In the genomic region with DNA sequence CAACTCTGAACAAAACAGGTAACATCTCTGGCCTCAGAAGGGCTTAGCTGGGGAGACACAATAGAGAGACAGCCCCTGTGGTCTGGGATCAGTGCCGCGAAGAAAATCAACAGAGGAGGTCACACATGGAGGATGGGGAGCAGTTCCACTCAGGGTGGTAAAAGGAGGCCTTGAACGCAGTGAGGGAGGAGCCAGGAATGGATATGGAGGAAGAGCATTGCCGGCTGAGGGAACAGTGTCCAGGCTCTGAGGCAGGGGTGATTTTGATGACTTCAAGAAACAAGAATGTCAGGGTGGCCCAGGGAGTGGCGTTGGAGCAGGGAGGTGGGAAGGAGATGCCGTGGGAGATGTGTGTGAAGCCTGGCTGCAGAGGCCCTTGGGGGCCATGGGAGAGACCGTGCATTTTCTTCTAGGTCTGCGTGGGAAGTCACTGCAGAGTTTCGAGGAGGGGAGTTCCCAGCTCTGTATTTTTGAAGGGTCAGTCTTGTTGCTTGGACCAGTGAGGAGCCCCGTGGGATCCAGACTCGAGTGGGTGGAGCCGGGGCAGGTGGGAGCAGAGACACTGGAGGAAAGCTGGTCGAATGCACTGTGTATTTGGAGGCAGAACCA, we compare ENCODE assay signal across 14 cellular contexts. TPM values are rescaled to one million over a fixed set of nuclear protein-coding genes. Genes with fewer than 3 reads are reported as not detected.
DNase-seq lines count a peak whose midpoint lies in the region; ATAC-seq and TF ChIP-seq lines count a peak whose summit lies in the region.
"Had no signal": no experiment of that assay in that cellular context is flagged by ENCODE, and none has a peak within 500 bp of the region (broad histone marks: within the 10 kb centered on the region; RNA-seq: fewer than 3 reads in every experiment).

No MANE protein-coding gene starts in this region.

- peak overlapping the region in 1 of 2 donors; percentile 21 for H3K4me3 Mint-ChIP-seq in activated T-cell treated with anti-CD3 and anti-CD28 coated beads, Interleukin-2, amount 50 U/mL, for 72 hours
- peak overlapping the region; percentile 14 for H3K4me3 Mint-ChIP-seq in activated naive CD8-positive, alpha-beta T cell treated with anti-CD3 and anti-CD28 coated beads, Interleukin-2, amount 10 ng/mL, durations not matched to agents 7 days and 5 days

- peaks cover 93% of the 10 kb centered on the region for H3K4me1 Mint-ChIP-seq in activated T-cell treated with anti-CD3 and anti-CD28 coated beads, Interleukin-2, amount 50 U/mL, for 72 hours (ENCODE audit: low read depth)
- peaks cover 83% of the 10 kb centered on the region for H3K4me1 Mint-ChIP-seq in activated naive CD8-positive, alpha-beta T cell treated with anti-CD3 and anti-CD28 coated beads, Interleukin-2, amount 10 ng/mL, durations not matched to agents 7 days and 5 days

- TF ChIP-seq CTCF in OCI-LY7 (conservative IDR thresholded peaks at IDR 0.05; ENCODE audit: low read length) = no peak

- peak overlapping the region; percentile 31 for H3K27ac ChIP-seq in temporal lobe (ENCODE audit: low read depth, low read length)
- H3K27ac ChIP-seq in OCI-LY7 (ENCODE audit: low read depth, low read length, poor library complexity, severe bottlenecking) = no peak overlapping the region

- peaks cover 0 to 1% of the 10 kb centered on the region in 2 donors for H3K36me3 Mint-ChIP-seq in activated T-cell treated with anti-CD3 and anti-CD28 coated beads, Interleukin-2, amount 50 U/mL, for 72 hours (ENCODE audit: insufficient read depth in 2 of 2)
- peaks cover 23% of the 10 kb centered on the region for H3K36me3 Mint-ChIP-seq in activated naive CD8-positive, alpha-beta T cell treated with anti-CD3 and anti-CD28 coated beads, Interleukin-2, amount 10 ng/mL, durations not matched to agents 7 days and 5 days

- DNase-seq in activated T-cell treated with anti-CD3 and anti-CD28 coated beads, Interleukin-2, amount 50 U/mL, for 72 hours = no peak
- DNase-seq in activated T-cell treated with anti-CD3 and anti-CD28 coated beads for 4 hours (no peak), iris pigment epithelial cell (ENCODE audit: low read depth) (peak; percentile 59), OCI-LY7 (ENCODE audit: low spot score) (no peak), NK-92 (lab: John Stamatoyannopoulos, UW; ENCODE audit: unreplicated experiment) (no peak), retina (no peak)
- DNase-seq in activated naive CD8-positive, alpha-beta T cell treated with anti-CD3 and anti-CD28 coated beads, Interleukin-2, amount 10 ng/mL, durations not matched to agents 7 days and 5 days = no peak
- DNase-seq: cortex of kidney; H7; NK-92 treated with Interleukin-12 subunit alpha and Interleukin-12 subunit beta, amount 100 ng/mL, for 24 hours; stimulated activated CD4-positive, alpha-beta T cell treated with anti-CD3 and anti-CD28 coated beads, Interleukin-15, amount 100 ng/mL, for 24 hours had no signal

- peak overlapping the region; percentile 68 for H3K27ac Mint-ChIP-seq in activated T-cell treated with anti-CD3 and anti-CD28 coated beads, Interleukin-2, amount 50 U/mL, for 72 hours
- peak overlapping the region; percentile 81 for H3K27ac Mint-ChIP-seq in activated naive CD8-positive, alpha-beta T cell treated with anti-CD3 and anti-CD28 coated beads, Interleukin-2, amount 10 ng/mL, durations not matched to agents 7 days and 5 days

- H3K9me3 Mint-ChIP-seq in activated T-cell treated with anti-CD3 and anti-CD28 coated beads, Interleukin-2, amount 50 U/mL, for 72 hours = no peaks in the 10 kb centered on the region
- H3K9me3 Mint-ChIP-seq in activated naive CD8-positive, alpha-beta T cell treated with anti-CD3 and anti-CD28 coated beads, Interleukin-2, amount 10 ng/mL, durations not matched to agents 7 days and 5 days = no peaks in the 10 kb centered on the region

- no peaks in the 10 kb centered on the region for H3K4me1 ChIP-seq in OCI-LY7 (ENCODE audit: insufficient read depth, low read length, poor library complexity, severe bottlenecking)

- peaks cover 5% of the 10 kb centered on the region; the same call in 1 of the 2 replicates for H3K79me2 ChIP-seq in OCI-LY7 (ENCODE audit: insufficient read depth, low read depth, low read length)

- H3K27me3 Mint-ChIP-seq in activated T-cell treated with anti-CD3 and anti-CD28 coated beads, Interleukin-2, amount 50 U/mL, for 72 hours (ENCODE audit: low read depth) = no peaks in the 10 kb centered on the region
- H3K27me3 Mint-ChIP-seq in activated naive CD8-positive, alpha-beta T cell treated with anti-CD3 and anti-CD28 coated beads, Interleukin-2, amount 10 ng/mL, durations not matched to agents 7 days and 5 days = no peaks in the 10 kb centered on the region

- CTCF ChIA-PET in OCI-LY7 (lab: Charles Lee; ENCODE audit: unreplicated experiment) = interaction anchor here (0.5 to 1.1 kb wide), 2 partner anchors 10 to 38 kb away, joined by 3 to 8 read pairs; no protein-coding TSS in a partner anchor

- BruUV-seq in OCI-LY7 (replicated peaks; lab: Mats Ljungman, UMichigan) = no TSS peak

- H3K9me2 ChIP-seq in OCI-LY7 (ENCODE audit: insufficient read depth, low read length) = no peaks in the 10 kb centered on the region

- POLR2A ChIA-PET in activated naive CD8-positive, alpha-beta T cell treated with anti-CD3 and anti-CD28 coated beads, Interleukin-2, amount 10 ng/mL, durations not matched to agents 7 days and 5 days (lab: Charles Lee) = interaction anchor here (0.9 to 2.9 kb wide), 6 partner anchors 14 to 58 kb away, joined by 3 to 13 read pairs (median 4); no protein-coding TSS in a partner anchor
- POLR2A ChIA-PET in OCI-LY7 (lab: Charles Lee) = interaction anchor here (0.6 kb wide), 1 partner anchor 58 kb away, joined by 3 read pairs; no protein-coding TSS in a partner anchor

- no peaks in the 10 kb centered on the region for H4K20me1 ChIP-seq in OCI-LY7 (ENCODE audit: insufficient read depth, low read length)

- no peak overlapping the region for H2AFZ ChIP-seq in OCI-LY7 (ENCODE audit: low read length)

- no peak overlapping the region for H3K4me2 ChIP-seq in OCI-LY7 (ENCODE audit: low read length)

- peaks cover 35% of the 10 kb centered on the region for H3K36me3 ChIP-seq in OCI-LY7 (ENCODE audit: insufficient read depth, low read length)

- H3K4me3 ChIP-seq in OCI-LY7 (ENCODE audit: low read depth, low read length, poor library complexity, severe bottlenecking) = no peak overlapping the region

- ATAC-seq in activated T-cell treated with anti-CD3 and anti-CD28 coated beads, Interleukin-2, amount 50 U/mL, for 72 hours (replicated peaks in 1 of 2) = no peak
- ATAC-seq in activated naive CD8-positive, alpha-beta T cell treated with anti-CD3 and anti-CD28 coated beads, Interleukin-2, amount 10 ng/mL, durations not matched to agents 7 days and 5 days (ENCODE audit: low read depth) = no peak
- ATAC-seq: activated CD4-positive, CD25-positive, alpha-beta regulatory T cell treated with anti-CD3 and anti-CD28 coated beads, Interleukin-2, amount 50 U/mL, for 24 hours had no signal

- intact Hi-C loops in OCI-LY7 (cut with micrococcal nuclease; ENCODE audit: unreplicated experiment) = no loop called here

- peaks cover 1% of the 10 kb centered on the region; the same call in 1 of the 2 replicates for H3K9me3 ChIP-seq in OCI-LY7 (ENCODE audit: low read length)

RNA-seq across cellular contexts. Expression of gene SH2D4B, which starts 35.7 kb away (rescaled TPM):
- under 1 TPM; 0.34 to 0.46 TPM for total RNA-seq in activated T-cell treated with anti-CD3 and anti-CD28 coated beads, Interleukin-2, amount 50 U/mL, for 72 hours
- total RNA-seq in activated naive CD8-positive, alpha-beta T cell treated with anti-CD3 and anti-CD28 coated beads, Interleukin-2, amount 10 ng/mL, durations not matched to agents 7 days and 5 days = under 1 TPM; 0.14 to 0.22 TPM
- total RNA-seq in temporal lobe (1.2 TPM), OCI-LY7 (2022) (not detected in 2 replicates)
- total RNA-seq in OCI-LY7 (2014; rRNA removed; shearing (Covaris generic)) = 0.03 TPM in 1 of 2 replicates, not detected in the other
- total RNA-seq: H7, ureter had no signal

RNA-seq across cellular contexts. Expression of gene TSPAN14, which starts 47.9 kb away (rescaled TPM):
- 10 to 100 TPM; 44.2 to 47.8 TPM for total RNA-seq in activated T-cell treated with anti-CD3 and anti-CD28 coated beads, Interleukin-2, amount 50 U/mL, for 72 hours
- total RNA-seq in activated naive CD8-positive, alpha-beta T cell treated with anti-CD3 and anti-CD28 coated beads, Interleukin-2, amount 10 ng/mL, durations not matched to agents 7 days and 5 days = 100 to 1,000 TPM in 1 of 2 experiments, 10 to 100 TPM in 1; 98.8 to 112 TPM
- total RNA-seq in temporal lobe (27.8 TPM), OCI-LY7 (2022) (33.4 and 33.6 TPM in 2 replicates)
- 15.5 and 17.0 TPM in 2 replicates for total RNA-seq in OCI-LY7 (2014; rRNA removed; shearing (Covaris generic))
